In genomic region chr2:210539578-210540416, GRCh38 we compare ENCODE assay signal across 20 cellular contexts. TPM values are rescaled to one million over a fixed set of nuclear protein-coding genes. Genes with fewer than 3 reads are reported as not detected.
A peak's percentile ranks its signal among the peaks of the same experiment; 100 is the strongest.
DNase-seq lines count a peak whose midpoint lies in the region; ATAC-seq and TF ChIP-seq lines count a peak whose summit lies in the region.
"Had no signal": no experiment of that assay in that cellular context is flagged by ENCODE, and none has a peak within 500 bp of the region (broad histone marks: within the 10 kb centered on the region; RNA-seq: fewer than 3 reads in every experiment).

No MANE protein-coding gene starts in this region.

- peak; percentile 33 for ATAC-seq in GM18511 (IDR thresholded peaks at IDR 0.05; ENCODE audit: unreplicated experiment)
- no peak for ATAC-seq in activated CD4-positive, alpha-beta T cell treated with anti-CD3 and anti-CD28 coated beads for 36 hours
- ATAC-seq in HG03280 (IDR thresholded peaks at IDR 0.05; ENCODE audit: unreplicated experiment), result no peak
- ATAC-seq in HG03095 (IDR thresholded peaks at IDR 0.05; ENCODE audit: unreplicated experiment), result no peak
- ATAC-seq: Right ventricle myocardium inferior had no signal

- H3K4me2 ChIP-seq in OCI-LY3 (ENCODE audit: low read length), result peak overlapping the region; percentile 74

- peak overlapping the region; percentile 57 for H3K4me3 ChIP-seq in OCI-LY3 (ENCODE audit: low read length)
- H3K4me3 ChIP-seq: SK-N-MC had no signal

- H3K9me3 Mint-ChIP-seq in glutamatergic neuron (ENCODE audit: unreplicated experiment) (peaks cover 5% of the 10 kb centered on the region), nephron (no peaks in the 10 kb centered on the region)
- no peaks in the 10 kb centered on the region for H3K9me3 Mint-ChIP-seq in activated CD4-positive, alpha-beta T cell treated with anti-CD3 and anti-CD28 coated beads for 36 hours (ENCODE audit: low read depth)

- no peak for DNase-seq in glutamatergic neuron
- no peak for DNase-seq in activated CD4-positive, alpha-beta T cell treated with anti-CD3 and anti-CD28 coated beads for 36 hours
- DNase-seq: BE2C, GDM1, KBM-7, MM.1S, NCI-H1092, NCI-H1436, NCI-H1930, NCI-H2227 treated with DMSO at 0.1 percent for 48 hours, NCI-H510A had no signal

- no peaks in the 10 kb centered on the region for H3K36me3 Mint-ChIP-seq in glutamatergic neuron (ENCODE audit: unreplicated experiment)
- no peaks in the 10 kb centered on the region for H3K36me3 Mint-ChIP-seq in nephron (ENCODE audit: low read depth)
- no peaks in the 10 kb centered on the region for H3K36me3 Mint-ChIP-seq in activated CD4-positive, alpha-beta T cell treated with anti-CD3 and anti-CD28 coated beads for 36 hours (ENCODE audit: low read depth)

- peaks cover 28% of the 10 kb centered on the region for H3K4me1 ChIP-seq in OCI-LY3 (ENCODE audit: low read length)
- H3K4me1 ChIP-seq: BE2C had no signal

- H3K9me3 ChIP-seq in OCI-LY3 (ENCODE audit: insufficient read depth, low read length), result no peaks in the 10 kb centered on the region
- H3K9me3 ChIP-seq: BE2C had no signal

- peaks cover 24% of the 10 kb centered on the region for H3K4me1 Mint-ChIP-seq in glutamatergic neuron (ENCODE audit: low read depth, unreplicated experiment)
- peaks cover 12% of the 10 kb centered on the region for H3K4me1 Mint-ChIP-seq in nephron
- no peaks in the 10 kb centered on the region for H3K4me1 Mint-ChIP-seq in activated CD4-positive, alpha-beta T cell treated with anti-CD3 and anti-CD28 coated beads for 36 hours

- H3K36me3 ChIP-seq in OCI-LY3 (replicated peaks; ENCODE audit: low read depth, low read length), result no peaks in the 10 kb centered on the region
- H3K36me3 ChIP-seq: BE2C had no signal

- CTCF ChIA-PET in activated CD4-positive, alpha-beta T cell treated with anti-CD3 and anti-CD28 coated beads for 36 hours (lab: Charles Lee), result no interaction called here

- H3K27me3 Mint-ChIP-seq in glutamatergic neuron (ENCODE audit: unreplicated experiment) (peaks cover 5% of the 10 kb centered on the region), nephron (ENCODE audit: low read depth) (no peaks in the 10 kb centered on the region)
- no peaks in the 10 kb centered on the region for H3K27me3 Mint-ChIP-seq in activated CD4-positive, alpha-beta T cell treated with anti-CD3 and anti-CD28 coated beads for 36 hours

- no peak overlapping the region for H3K27ac ChIP-seq in OCI-LY3 (ENCODE audit: low read length)
- H3K27ac ChIP-seq: HL-60, SK-N-MC had no signal

- no peaks in the 10 kb centered on the region for H3K79me2 ChIP-seq in OCI-LY3 (ENCODE audit: low read length)

- H3K4me3 Mint-ChIP-seq in glutamatergic neuron (ENCODE audit: unreplicated experiment), result no peak overlapping the region
- no peak overlapping the region for H3K4me3 Mint-ChIP-seq in nephron
- no peak overlapping the region for H3K4me3 Mint-ChIP-seq in activated CD4-positive, alpha-beta T cell treated with anti-CD3 and anti-CD28 coated beads for 36 hours

- POLR2A ChIA-PET in activated CD4-positive, alpha-beta T cell treated with anti-CD3 and anti-CD28 coated beads for 36 hours (lab: Charles Lee), result no interaction called here

- TF ChIP-seq CTCF in OCI-LY3 (IDR thresholded peaks at IDR 0.05; ENCODE audit: low read depth, low read length) (no peak), glutamatergic neuron (IDR thresholded peaks at IDR 0.05; ENCODE audit: partially characterized antibody, unreplicated experiment) (no peak), nephron (IDR thresholded peaks at IDR 0.05; ENCODE audit: unreplicated experiment in 3 of 3) (no peak)

- intact Hi-C loops in activated CD4-positive, alpha-beta T cell treated with anti-CD3 and anti-CD28 coated beads for 36 hours (cut with DNase I, micrococcal nuclease), result no loop called here

- H3K27me3 ChIP-seq in OCI-LY3 (ENCODE audit: low read depth, low read length), result no peaks in the 10 kb centered on the region
- H3K27me3 ChIP-seq: BE2C had no signal

- no peaks in the 10 kb centered on the region for H4K20me1 ChIP-seq in OCI-LY3 (ENCODE audit: insufficient read depth, low read length)

- H3K27ac Mint-ChIP-seq in glutamatergic neuron (ENCODE audit: unreplicated experiment) (peak overlapping the region; percentile 46), nephron (peak overlapping the region; percentile 72 to 80 (median 77))
- H3K27ac Mint-ChIP-seq in activated CD4-positive, alpha-beta T cell treated with anti-CD3 and anti-CD28 coated beads for 36 hours, result no peak overlapping the region

- H3K9ac ChIP-seq in OCI-LY3 (ENCODE audit: low read length), result no peak overlapping the region

- peak overlapping the region; percentile 76 for H2AFZ ChIP-seq in OCI-LY3 (ENCODE audit: low read depth, low read length)

RNA-seq across cellular contexts. Expression of gene CPS1, which starts 16.6 kb away (rescaled TPM):
- total RNA-seq in glutamatergic neuron (ENCODE audit: unreplicated experiment), result 31.1 TPM
- 1 to 10 TPM; 3.2 to 3.5 TPM for total RNA-seq in activated CD4-positive, alpha-beta T cell treated with anti-CD3 and anti-CD28 coated beads for 36 hours
- total RNA-seq: HT-29 had no signal
